Comparison of ENCODE assay signal across 16 cellular contexts in the genomic region with DNA sequence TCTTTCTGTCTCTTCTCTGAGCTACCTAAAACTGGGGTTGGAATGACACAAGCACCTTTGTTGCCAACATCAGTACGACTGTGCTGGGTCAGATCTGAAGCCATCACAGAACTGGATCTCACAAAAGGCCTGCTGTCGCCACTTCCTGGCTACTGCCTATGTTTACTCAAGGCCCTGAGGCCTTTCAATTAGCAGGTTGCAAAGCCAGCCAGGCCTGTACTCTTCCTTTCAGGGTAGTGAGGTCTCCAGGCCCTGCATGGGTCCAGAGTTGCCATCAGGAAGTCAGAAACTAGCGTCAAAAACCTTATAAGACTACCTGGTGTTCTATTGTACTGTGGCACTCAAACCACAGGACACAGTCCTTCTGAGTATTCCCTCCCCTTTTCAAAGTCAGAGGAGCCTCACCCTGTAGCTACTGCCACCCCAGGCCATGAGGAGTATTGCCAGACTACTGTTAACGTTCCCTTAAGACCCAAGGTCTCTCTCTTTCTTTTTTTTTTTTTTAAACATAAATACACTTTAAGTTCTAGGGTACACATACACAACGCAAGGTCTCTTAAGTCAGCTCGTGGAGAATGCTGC.
DNase-seq lines count a peak whose midpoint lies in the region; ATAC-seq, FAIRE-seq and TF ChIP-seq lines count a peak whose summit lies in the region.
"Had no signal": no experiment of that assay in that cellular context is flagged by ENCODE, and none has a peak within 500 bp of the region (broad histone marks: within the 10 kb centered on the region; RNA-seq: fewer than 3 reads in every experiment).

No MANE protein-coding gene starts in this region.

- ATAC-seq in GM18511 (IDR thresholded peaks at IDR 0.05; ENCODE audit: unreplicated experiment) (peak; percentile 76), HG02759 (IDR thresholded peaks at IDR 0.05; ENCODE audit: unreplicated experiment) (peak; percentile 73), GM18502 (IDR thresholded peaks at IDR 0.05; ENCODE audit: poor library complexity, unreplicated experiment) (no peak), HG03460 (IDR thresholded peaks at IDR 0.05; ENCODE audit: unreplicated experiment) (no peak), GM18907 (IDR thresholded peaks at IDR 0.05; ENCODE audit: unreplicated experiment) (no peak)
- ATAC-seq: activated CD4-positive, CD25-positive, alpha-beta regulatory T cell treated with anti-CD3 and anti-CD28 coated beads, Interleukin-2, amount 50 U/mL, for 24 hours; activated naive CD4-positive, alpha-beta T cell treated with anti-CD3 and anti-CD28 coated beads, Interleukin-2, amount 50 U/mL, for 72 hours; K562; psoas muscle; T-cell had no signal

- no peak overlapping the region for H3K27ac ChIP-seq in keratinocyte (ENCODE audit: control insufficient read depth, insufficient read depth, low read length)
- H3K27ac ChIP-seq: psoas muscle had no signal

- peak in 2 of 3 experiments; percentile 14 to 32 for TF ChIP-seq CTCF in keratinocyte (optimal IDR thresholded peaks at IDR 0.05 in 1 of 3, IDR thresholded peaks at IDR 0.05 in 1 of 3, conservative IDR thresholded peaks at IDR 0.05 in 1 of 3; ENCODE audit: extremely low read depth in 1 of 3, insufficient read depth in 2 of 3, low read length in 3 of 3)

- H3K9me3 ChIP-seq in keratinocyte (ENCODE audit: control insufficient read depth, low read depth, low read length): no peaks in the 10 kb centered on the region

- H3K4me2 ChIP-seq in keratinocyte (ENCODE audit: control insufficient read depth, extremely low read depth, insufficient read depth, low read depth, low read length): no peak overlapping the region

- H3K79me2 ChIP-seq in keratinocyte (ENCODE audit: control insufficient read depth, insufficient read depth, low read length): no peaks in the 10 kb centered on the region

- peak; percentile 20 for DNase-seq in OCI-M1 (lab: John Stamatoyannopoulos, UW)
- no peak for DNase-seq in keratinocyte (ENCODE audit: low read depth, low spot score)
- no peak for DNase-seq in activated CD4-positive, alpha-beta T cell treated with anti-CD3 and anti-CD28 coated beads, Interleukin-2, amount 50 U/mL, for 4 hours
- DNase-seq: naive B cell, NCI-H446, psoas muscle, T-cell had no signal

- H3K4me1 ChIP-seq in keratinocyte (ENCODE audit: control insufficient read depth, extremely low read depth, insufficient read depth, low read length): no peaks in the 10 kb centered on the region
- H3K4me1 ChIP-seq: psoas muscle had no signal

- H4K20me1 ChIP-seq in keratinocyte (ENCODE audit: control insufficient read depth, extremely low read depth, insufficient read depth, low read length): no peaks in the 10 kb centered on the region

- no peak overlapping the region for H2AFZ ChIP-seq in keratinocyte (ENCODE audit: control insufficient read depth, low read length)

- H3K27me3 ChIP-seq in keratinocyte (ENCODE audit: control insufficient read depth, extremely low read depth, insufficient read depth, low read length): no peaks in the 10 kb centered on the region

- dilution Hi-C loops in keratinocyte (cut with MboI; ENCODE audit: extremely low pct_ligation_motif_present, low sequenced_read_pairs): no loop called here

- no peaks in the 10 kb centered on the region for H3K36me3 ChIP-seq in keratinocyte (ENCODE audit: control insufficient read depth in 2 of 2, extremely low read depth in 1 of 2, insufficient read depth in 2 of 2, low read length in 2 of 2)

- no peak for FAIRE-seq in keratinocyte (lab: Jason Lieb, UNC)
- FAIRE-seq: K562, RCC 7860 had no signal

- H3K9ac ChIP-seq in keratinocyte (ENCODE audit: control insufficient read depth, extremely low read depth, insufficient read depth, low read length): no peak overlapping the region

- H3K4me3 ChIP-seq in keratinocyte (ENCODE audit: control insufficient read depth in 2 of 3, extremely low read depth in 1 of 3, insufficient read depth in 2 of 3, low read depth in 1 of 3, low read length in 3 of 3): no peak overlapping the region
- H3K4me3 ChIP-seq: K562, psoas muscle had no signal

- H3K9me1 ChIP-seq in keratinocyte (ENCODE audit: control insufficient read depth, extremely low read depth, insufficient read depth, low read length): no peaks in the 10 kb centered on the region

Comparison
In these comparisons a context has a peak if more than half of its experiments do, and no peak if none do; other contexts are left out.
1. ATAC-seq: peak in GM18511 (single experiment) and HG02759 (single experiment); none in GM18502 (single experiment), HG03460 (single experiment) and GM18907 (single experiment).